In genomic region chr22:27625769-27626674, GRCh38 we compare ENCODE assay signal across 17 cellular contexts.
DNase-seq lines count a peak whose midpoint lies in the region; ATAC-seq and TF ChIP-seq lines count a peak whose summit lies in the region.
"Had no signal": no experiment of that assay in that cellular context is flagged by ENCODE, and none has a peak within 500 bp of the region (broad histone marks: within the 10 kb centered on the region; RNA-seq: fewer than 3 reads in every experiment).

No MANE protein-coding gene starts in this region.

- H3K14ac ChIP-seq in mesenchymal stem cell (ENCODE audit: low read length in 2 of 2): no peak overlapping the region

- CTCF ChIA-PET in HCT116 (lab: Charles Lee): no interaction called here

- no peak overlapping the region for H2AK5ac ChIP-seq in mesenchymal stem cell (ENCODE audit: low read length, severe bottlenecking)

- no peak overlapping the region for H3K9ac ChIP-seq in HCT116 (ENCODE audit: low read length)
- no peak overlapping the region for H3K9ac ChIP-seq in mesenchymal stem cell (ENCODE audit: low read length)

- no peak overlapping the region for H3K4ac ChIP-seq in mesenchymal stem cell (ENCODE audit: low read depth in 1 of 2, low read length in 2 of 2)

- no peak overlapping the region for H3K4me3 Mint-ChIP-seq in type B pancreatic cell
- H3K4me3 Mint-ChIP-seq: H9 had no signal

- H3K4me3 ChIP-seq in HCT116 (replicated peaks in 1 of 2; ENCODE audit: low read depth in 1 of 2, low read length in 2 of 2): no peak overlapping the region
- H3K4me3 ChIP-seq in SJCRH30: no peak overlapping the region
- H3K4me3 ChIP-seq in mesenchymal stem cell (ENCODE audit: insufficient read depth in 1 of 2, low read depth in 1 of 2, low read length in 2 of 2): no peak overlapping the region
- H3K4me3 ChIP-seq: SK-N-MC had no signal

- H3K36me3 ChIP-seq in HCT116 (ENCODE audit: control insufficient read depth in 1 of 2, insufficient read depth in 2 of 2, low read length in 2 of 2) (no peaks in the 10 kb centered on the region), SJCRH30 (no peaks in the 10 kb centered on the region), mesenchymal stem cell (ENCODE audit: control insufficient read depth in 1 of 2, insufficient read depth in 2 of 2, low read depth in 1 of 2, low read length in 2 of 2) (no peaks in the 10 kb centered on the region)

- H3K27me3 ChIP-seq in HCT116 (ENCODE audit: insufficient read depth, low read length): no peaks in the 10 kb centered on the region
- H3K27me3 ChIP-seq in SJCRH30: no peaks in the 10 kb centered on the region
- H3K27me3 ChIP-seq in mesenchymal stem cell (ENCODE audit: control insufficient read depth in 1 of 2, insufficient read depth in 1 of 2, low read length in 2 of 2): no peaks in the 10 kb centered on the region

- 81% methylated on average over 9 of the region's 12 CpGs for WGBS in mesenchymal stem cell

- no peaks in the 10 kb centered on the region for H3K79me1 ChIP-seq in mesenchymal stem cell (replicated peaks; ENCODE audit: low read length, poor library complexity, severe bottlenecking)

- H2BK120ac ChIP-seq in mesenchymal stem cell (ENCODE audit: low read depth, low read length): no peak overlapping the region

- no peak overlapping the region for H3K23ac ChIP-seq in mesenchymal stem cell (ENCODE audit: low read length in 2 of 2)

- RAD21 ChIA-PET in HCT116 (lab: Charles Lee; ENCODE audit: low non-redundant PET in 1 of 2, low total read pairs in 2 of 2, uncharacterized antibody in 2 of 2, unreplicated experiment in 2 of 2): interaction anchor here in 1 of 2 experiments (0.7 kb wide), 1 partner anchor 372 kb away, joined by 3 read pairs; no protein-coding TSS in a partner anchor

- DNase-seq in HCT116 (ENCODE audit: low read depth, low spot score) (no peak), SJCRH30 (no peak), mesenchymal stem cell (peak; percentile 27), type B pancreatic cell (ENCODE audit: extremely low spot score, unreplicated experiment) (no peak), NCI-H187 treated with DMSO at 0.1 percent for 48 hours (lab: John Stamatoyannopoulos, UW) (no peak), islet precursor cell (no peak), germinal center (ENCODE audit: low spot score) (no peak)
- DNase-seq: C1 segment of cervical spinal cord, DMS 273 treated with DMSO at 0.1 percent for 48 hours, EL, H9, NCI-H1417 treated with DMSO at 0.1 percent for 48 hours, NCI-H2029, NCI-H524 had no signal

- no peaks in the 10 kb centered on the region for H3K27me3 Mint-ChIP-seq in type B pancreatic cell

- H3K27ac ChIP-seq in HCT116 (ENCODE audit: low read depth, low read length) (no peak overlapping the region), SJCRH30 (peak overlapping the region; percentile 71), mesenchymal stem cell (ENCODE audit: low read length, poor library complexity, severe bottlenecking) (no peak overlapping the region)
- H3K27ac ChIP-seq: HL-60, SK-N-MC had no signal

- no peak for TF ChIP-seq POLR2A in HCT116 (IDR thresholded peaks at IDR 0.05; ENCODE audit: borderline replicate concordance, extremely low read depth, insufficient read depth, insufficient read length)

- no peak for ATAC-seq in HCT116
- ATAC-seq: Right ventricle myocardium inferior had no signal

- no TSS peak for BruUV-seq in HCT116 (replicated peaks; lab: Mats Ljungman, UMichigan)

- POLR2A ChIA-PET in HCT116 (lab: Charles Lee): interaction anchor here (0.7 to 0.9 kb wide), 2 partner anchors 40 to 149 kb away, joined by 3 to 5 read pairs; no protein-coding TSS in a partner anchor

- H2BK15ac ChIP-seq in mesenchymal stem cell (ENCODE audit: low read depth, poor library complexity, severe bottlenecking): no peak overlapping the region

- H3K36me3 Mint-ChIP-seq in type B pancreatic cell: peaks cover 3% of the 10 kb centered on the region

- H4K20me1 ChIP-seq in HCT116 (ENCODE audit: insufficient read depth): no peaks in the 10 kb centered on the region

- H3K9me2 ChIP-seq in HCT116 (ENCODE audit: insufficient read depth): no peaks in the 10 kb centered on the region

- no peaks in the 10 kb centered on the region for H3K79me2 ChIP-seq in HCT116 (ENCODE audit: insufficient read depth, low read length)

- no peak overlapping the region for H2BK5ac ChIP-seq in mesenchymal stem cell (ENCODE audit: low read depth, low read length, poor library complexity, severe bottlenecking)

- no peak overlapping the region for H2BK12ac ChIP-seq in mesenchymal stem cell (ENCODE audit: low read length in 2 of 2)

- H3K4me1 ChIP-seq in HCT116 (ENCODE audit: control insufficient read depth in 1 of 2, insufficient read depth in 2 of 2, low read length in 2 of 2) (peaks cover 18 to 27% of the 10 kb centered on the region in 2 experiments), SJCRH30 (peaks cover 57% of the 10 kb centered on the region), mesenchymal stem cell (ENCODE audit: control insufficient read depth, insufficient read depth, low read depth, low read length) (peaks cover 5% of the 10 kb centered on the region)

- TF ChIP-seq CTCF in HCT116 (IDR thresholded peaks at IDR 0.05 in 2 of 3, conservative IDR thresholded peaks at IDR 0.05 in 1 of 3; ENCODE audit: borderline replicate concordance in 1 of 3, insufficient read depth in 1 of 3, low read depth in 2 of 3, low read length in 2 of 3): no peak
- no peak for TF ChIP-seq CTCF in type B pancreatic cell (conservative IDR thresholded peaks at IDR 0.05)

- H2AFZ ChIP-seq in HCT116 (ENCODE audit: low read depth, low read length, poor library complexity, severe bottlenecking) (no peak overlapping the region), mesenchymal stem cell (ENCODE audit: low read depth, low read length) (no peak overlapping the region)

- H3K4me1 Mint-ChIP-seq in type B pancreatic cell (ENCODE audit: unreplicated experiment): peaks cover 21% of the 10 kb centered on the region

- peak overlapping the region; percentile 13 for H3K27ac Mint-ChIP-seq in type B pancreatic cell

- peak overlapping the region; percentile 14; the same call in 1 of the 2 replicates for H3K4me2 ChIP-seq in HCT116 (ENCODE audit: low read length)
- no peak overlapping the region for H3K4me2 ChIP-seq in mesenchymal stem cell (ENCODE audit: low read length, poor library complexity, severe bottlenecking)

- no peak overlapping the region for H4K91ac ChIP-seq in mesenchymal stem cell (ENCODE audit: low read length)

- intact Hi-C loops in HCT116 (cut with micrococcal nuclease): no loop called here

- H3K9me3 ChIP-seq in HCT116 (ENCODE audit: control insufficient read depth in 1 of 2, insufficient read depth in 1 of 2, low read depth in 1 of 2, low read length in 2 of 2) (no peaks in the 10 kb centered on the region), SJCRH30 (replicated peaks) (0 out of 2 replicates have a peak, but pooled peaks cover 2% of the 10 kb centered on the region), mesenchymal stem cell (ENCODE audit: control insufficient read depth, low read length) (no peaks in the 10 kb centered on the region)

- no peak for TF ChIP-seq RAD21 in HCT116 (IDR thresholded peaks at IDR 0.05; ENCODE audit: low read depth)

- peaks cover 5% of the 10 kb centered on the region for H3K9me3 Mint-ChIP-seq in type B pancreatic cell

- no peak overlapping the region for H3K18ac ChIP-seq in mesenchymal stem cell (ENCODE audit: low read depth in 1 of 2, low read length in 2 of 2)

- H4K8ac ChIP-seq in mesenchymal stem cell (ENCODE audit: low read length): no peak overlapping the region

TF ChIP-seq in HCT116, 20 proteins besides CTCF, POLR2A, EP300 and RAD21:
- TF ChIP-seq EZH2 (IDR thresholded peaks at IDR 0.05): no peak
- no peak for TF ChIP-seq REST (IDR thresholded peaks at IDR 0.05; ENCODE audit: low read depth)
- no peak for TF ChIP-seq ZBTB33 (IDR thresholded peaks at IDR 0.05; ENCODE audit: extremely low read depth, insufficient replicate concordance, low read length)
- no peak for TF ChIP-seq ELF1 (IDR thresholded peaks at IDR 0.05; ENCODE audit: borderline replicate concordance, low read depth)
- no peak for TF ChIP-seq CEBPB (IDR thresholded peaks at IDR 0.05; ENCODE audit: low read depth)
